Comparison of ENCODE assay signal across 23 cellular contexts in genomic region chr2:119438128-119438656, GRCh38. TPM values are rescaled to one million over a fixed set of nuclear protein-coding genes. Genes with fewer than 3 reads are reported as not detected.
DNase-seq lines count a peak whose midpoint lies in the region; ATAC-seq and TF ChIP-seq lines count a peak whose summit lies in the region.
"Had no signal": no experiment of that assay in that cellular context is flagged by ENCODE, and none has a peak within 500 bp of the region (broad histone marks: within the 10 kb centered on the region; RNA-seq: fewer than 3 reads in every experiment).

No MANE protein-coding gene starts in this region.

- H3K23ac ChIP-seq in mesendoderm (ENCODE audit: low read length): no peak overlapping the region

- H3K79me1 ChIP-seq in mesendoderm (ENCODE audit: low read length): peaks cover 6% of the 10 kb centered on the region

- intact Hi-C loops in thyroid gland (cut with DNase I): no loop called here

- H4K8ac ChIP-seq in mesendoderm (ENCODE audit: low read depth, low read length): no peak overlapping the region

- H2BK15ac ChIP-seq in mesendoderm (replicated peaks; ENCODE audit: low read depth): no peak overlapping the region

- TF ChIP-seq POLR2A in thyroid gland (IDR thresholded peaks at IDR 0.05): no peak

- H4K20me1 ChIP-seq in osteoblast (ENCODE audit: insufficient read depth, low read length): no peaks in the 10 kb centered on the region

- DNase-seq in COLO668 (lab: John Stamatoyannopoulos, UW; ENCODE audit: unreplicated experiment) (peak; percentile 64), HuH-7.5 (ENCODE audit: low spot score) (peak; percentile 96), kidney tubule cell (ENCODE audit: low spot score) (peak; percentile 21), osteoblast (ENCODE audit: insufficient read length, low spot score, missing footprints) (peak; percentile 74), mesendoderm (no peak), thyroid gland (no peak), KBM-7 (no peak)
- DNase-seq: CD8-positive, alpha-beta memory T cell; DMS79; GM23248; HCEC 1CT; NCI-H1105 treated with DMSO at 0.1 percent for 48 hours; NCI-H1694; NCI-H2081; NCI-H2171; NCI-H345; NCI-H524; NCI-H82; SJCRH30 had no signal

- in situ Hi-C loops in KBM-7 (cut with MboI; ENCODE audit: low pct_unique_long_range_greater_than_20kb, low sequenced_read_pairs): no loop called here

- H2AK5ac ChIP-seq in mesendoderm (ENCODE audit: low read length): no peak overlapping the region

- H3K27ac ChIP-seq in osteoblast (ENCODE audit: low read depth, low read length) (no peak overlapping the region), mesendoderm (ENCODE audit: low read depth, low read length) (no peak overlapping the region), thyroid gland (no peak overlapping the region)
- H3K27ac ChIP-seq: C4-2B, GM23248, KMS-11, SJCRH30 had no signal

- H3K4ac ChIP-seq in mesendoderm (ENCODE audit: low read depth, low read length): no peak overlapping the region

- no peak overlapping the region for H3K56ac ChIP-seq in mesendoderm (ENCODE audit: low read length)

- H4K5ac ChIP-seq in mesendoderm (ENCODE audit: low read length): no peak overlapping the region

- H2AFZ ChIP-seq in osteoblast (ENCODE audit: low read length): no peak overlapping the region
- H2AFZ ChIP-seq: GM23248 had no signal

- ATAC-seq in GM21515 (IDR thresholded peaks at IDR 0.05; ENCODE audit: unreplicated experiment): no peak
- ATAC-seq: Panc1 had no signal

- TF ChIP-seq CTCF in osteoblast (IDR thresholded peaks at IDR 0.05; ENCODE audit: extremely low read depth, low read depth, low read length) (no peak), thyroid gland (IDR thresholded peaks at IDR 0.05) (no peak)

- H3K9me3 ChIP-seq in osteoblast (ENCODE audit: low read depth, low read length): no peaks in the 10 kb centered on the region
- H3K9me3 ChIP-seq in thyroid gland: no peaks in the 10 kb centered on the region
- H3K9me3 ChIP-seq: SJCRH30 had no signal

- H2BK120ac ChIP-seq in mesendoderm (ENCODE audit: low read depth, low read length): no peak overlapping the region

- H3K4me2 ChIP-seq in osteoblast (ENCODE audit: insufficient read depth, low read length) (no peak overlapping the region), mesendoderm (ENCODE audit: low read length) (no peak overlapping the region)
- H3K4me2 ChIP-seq: KMS-11 had no signal

- H3K4me1 ChIP-seq in osteoblast (ENCODE audit: insufficient read depth, low read length): no peaks in the 10 kb centered on the region
- H3K4me1 ChIP-seq in mesendoderm (ENCODE audit: control insufficient read depth, low read depth, low read length): peaks cover 7% of the 10 kb centered on the region
- H3K4me1 ChIP-seq in thyroid gland: peaks cover 32 to 49% of the 10 kb centered on the region in 2 donors

- H3K27me3 ChIP-seq in osteoblast (ENCODE audit: insufficient read depth, low read length) (no peaks in the 10 kb centered on the region), mesendoderm (ENCODE audit: insufficient read depth, low read length, poor library complexity) (no peaks in the 10 kb centered on the region), thyroid gland (no peaks in the 10 kb centered on the region)
- H3K27me3 ChIP-seq: SJCRH30 had no signal

- H3K9ac ChIP-seq in mesendoderm (ENCODE audit: low read length): no peak overlapping the region
- H3K9ac ChIP-seq: GM23248, KMS-11 had no signal

- no peak overlapping the region for H3K18ac ChIP-seq in mesendoderm (ENCODE audit: low read length)

- no peak overlapping the region for H2BK5ac ChIP-seq in mesendoderm (ENCODE audit: low read length)

- H3K79me2 ChIP-seq in osteoblast (ENCODE audit: insufficient read depth, low read length) (no peaks in the 10 kb centered on the region), mesendoderm (ENCODE audit: control insufficient read depth, insufficient read depth, low read length) (peaks cover 1% of the 10 kb centered on the region)

- no CpG with 5 or more reads among the region's 6 CpGs for WGBS in mesendoderm (ENCODE audit: extremely low coverage, insufficient coverage, low lambda C conversion rate)
- 90 to 94% methylated on average over 6 of the region's 6 CpGs for WGBS in thyroid gland, 2 donors

- H3K36me3 ChIP-seq in osteoblast (ENCODE audit: insufficient read depth, low read length) (no peaks in the 10 kb centered on the region), mesendoderm (ENCODE audit: control insufficient read depth, insufficient read depth, low read length) (no peaks in the 10 kb centered on the region), thyroid gland (no peaks in the 10 kb centered on the region)
- H3K36me3 ChIP-seq: SJCRH30 had no signal

- H3K4me3 ChIP-seq in osteoblast (ENCODE audit: insufficient read depth, low read length): no peak overlapping the region
- no peak overlapping the region for H3K4me3 ChIP-seq in mesendoderm (ENCODE audit: low read length)
- H3K4me3 ChIP-seq in thyroid gland (replicated peaks in 1 of 3): no peak overlapping the region
- H3K4me3 ChIP-seq: GM23248, SJCRH30 had no signal

RNA-seq across cellular contexts. Expression of gene TMEM37, which starts 6.5 kb away (rescaled TPM):
- total RNA-seq in osteoblast: 1.1 and 1.2 TPM in 2 replicates
- 7.9 TPM for polyA plus RNA-seq in mesendoderm (2013, experiment 1 of 2)
- polyA plus RNA-seq in mesendoderm (2013, experiment 2 of 2): 7.4 TPM
- total RNA-seq in thyroid gland: 10 to 100 TPM; 34.4 to 50.2 (median 43.1) TPM
- total RNA-seq: CD8-positive, alpha-beta memory T cell; GM23248 had no signal
- polyA plus RNA-seq: CD8-positive, alpha-beta memory T cell had no signal

Comparison
In these comparisons a context has a peak if more than half of its experiments do, and no peak if none do; other contexts are left out.
1. DNase-seq: peak in COLO668 (single experiment), HuH-7.5 (single experiment), kidney tubule cell (single experiment) and osteoblast (single experiment); none in mesendoderm (single experiment), thyroid gland (0 of 2) and KBM-7 (single experiment).
2. RNA of gene TMEM37, which starts 6.5 kb away (total RNA-seq): 34.4 to 50.2 TPM in thyroid gland; 1.1 to 1.2 TPM in osteoblast; every median in the first group is over 10 times any median in the second.